ENCODE assay signal across 9 cellular contexts in genomic region chr6:28161410-28162079, GRCh38. TPM values are rescaled to one million over a fixed set of nuclear protein-coding genes. Genes with fewer than 3 reads are reported as not detected.
DNase-seq lines count a peak whose midpoint lies in the region; FAIRE-seq and TF ChIP-seq lines count a peak whose summit lies in the region.
"Had no signal": no experiment of that assay in that cellular context is flagged by ENCODE, and none has a peak within 500 bp of the region (broad histone marks: within the 10 kb centered on the region; RNA-seq: fewer than 3 reads in every experiment).

No MANE protein-coding gene starts in this region.

- H3K36me3 ChIP-seq in HEK293 (ENCODE audit: control insufficient read depth in 2 of 2, insufficient read depth in 1 of 2, low read length in 2 of 2) (peaks cover 0 to 22% of the 10 kb centered on the region in 2 experiments; a peak in 2 of 3 replicates), kidney (ENCODE audit: control insufficient read depth in 1 of 2, insufficient read depth in 2 of 2, low read length in 2 of 2) (peaks cover 0 to 4% of the 10 kb centered on the region in 2 donors)

- peak overlapping the region; percentile 50 for H3K4me3 ChIP-seq in HEK293 (ENCODE audit: low read depth, low read length)
- peak overlapping the region; percentile 78 to 83 for H3K4me3 ChIP-seq in kidney (ENCODE audit: low read length in 2 of 2)

- no peak; the same call in 1 of the 2 replicates for TF ChIP-seq CTCF in HEK293 (tag by site-specific recombination; IDR thresholded peaks at IDR 0.05)
- TF ChIP-seq CTCF in kidney (IDR thresholded peaks at IDR 0.05; ENCODE audit: borderline replicate concordance, extremely low read depth, insufficient read depth), result no peak

- H3K27ac ChIP-seq in HEK293 (ENCODE audit: extremely low read depth, low read depth, low read length) (peak overlapping the region; percentile 63), caudate nucleus (ENCODE audit: low read depth, low read length) (no peak overlapping the region), kidney (ENCODE audit: low read depth in 2 of 2, low read length in 2 of 2) (no peak overlapping the region)
- H3K27ac ChIP-seq: epithelial cell of prostate had no signal

- H3K4me1 ChIP-seq in HEK293 (ENCODE audit: control insufficient read depth, insufficient read depth, low read length) (peaks cover 3% of the 10 kb centered on the region; the same call in 1 of the 2 replicates), kidney (ENCODE audit: control insufficient read depth in 1 of 2, insufficient read depth in 1 of 2, low read depth in 1 of 2, low read length in 2 of 2) (peaks cover 0 to 3% of the 10 kb centered on the region in 2 donors)

- H3K9ac ChIP-seq in kidney (ENCODE audit: low read length in 2 of 2), result no peak overlapping the region

- H3K9me3 ChIP-seq in HEK293 (ENCODE audit: control insufficient read depth, insufficient read depth, low read depth, low read length) (no peaks in the 10 kb centered on the region), kidney (ENCODE audit: control insufficient read depth in 1 of 2, low read length in 2 of 2) (peaks cover 0 to 6% of the 10 kb centered on the region in 2 donors)

- DNase-seq in G401 (ENCODE audit: low spot score), result peak; percentile 79
- DNase-seq in NCI-H146 (lab: John Stamatoyannopoulos, UW), result peak; percentile 92
- peak; percentile 44 to 77 (median 62) for DNase-seq in activated CD4-positive, CD25-positive, alpha-beta regulatory T cell (lab: John Stamatoyannopoulos, UW)
- DNase-seq in caudate nucleus (lab: John Stamatoyannopoulos, UW), result peak in 55 of 61 donors; percentile 1 to 80 (median 40)
- DNase-seq in kidney, result peak; percentile 89
- DNase-seq in stimulated activated CD4-positive, alpha-beta T cell treated with anti-CD3 and anti-CD28 coated beads, Interleukin-15, amount 100 ng/mL, for 48 hours (ENCODE audit: low read depth in 2 of 2), result peak; percentile 74 to 83
- DNase-seq in DMS53 treated with DMSO at 0.1 percent for 48 hours (lab: John Stamatoyannopoulos, UW; ENCODE audit: unreplicated experiment), result no peak

- intact Hi-C loops in kidney (cut with DNase I), result no loop called here

- in situ Hi-C loops in G401 (cut with HindIII; ENCODE audit: low sequenced_read_pairs), result no loop called here

- no peak for FAIRE-seq in kidney (lab: Jason Lieb, UNC)

- CTCF ChIA-PET in HEK293 (lab: Yijun Ruan, JAX), result interaction anchor here (1.0 kb wide), 1 partner anchor 19 kb away, joined by 3 read pairs; no protein-coding TSS in a partner anchor

- POLR2A ChIA-PET in HEK293 (lab: Yijun Ruan, JAX), result interaction anchor here (0.5 to 3.3 kb wide), 19 partner anchors 8 to 194 kb away, joined by 3 to 29 read pairs (median 4); partner anchors contain the start of genes ZKSCAN8, ZSCAN16 and ZSCAN26

TF ChIP-seq in HEK293, 187 proteins besides CTCF, POLR2A, EP300 and RAD21 (continues in another document):
- TF ChIP-seq ZBTB11 (tag by site-specific recombination; conservative IDR thresholded peaks at IDR 0.05; ENCODE audit: low read depth) (peak; percentile 80), ZNF335 (tag by site-specific recombination; conservative IDR thresholded peaks at IDR 0.05) (peak; percentile 67), ZBTB8A (tag by site-specific recombination; IDR thresholded peaks at IDR 0.05) (0 out of 2 replicates have a peak, but pooled peaks have one; percentile 14), ZNF513 (tag by site-specific recombination; IDR thresholded peaks at IDR 0.05) (no peak), YY2 (tag by site-specific recombination; IDR thresholded peaks at IDR 0.05) (no peak), ZNF645 (tag by site-specific recombination; IDR thresholded peaks at IDR 0.05) (no peak), WT1 (tag by site-specific recombination; IDR thresholded peaks at IDR 0.05) (no peak), RBAK (tag by site-specific recombination; IDR thresholded peaks at IDR 0.05) (no peak), ZBTB48 (tag by site-specific recombination; IDR thresholded peaks at IDR 0.05) (peak; percentile 53; the same call in 1 of the 2 replicates), ZNF544 (tag by site-specific recombination; IDR thresholded peaks at IDR 0.05) (no peak)
- TF ChIP-seq, protein P1, sequence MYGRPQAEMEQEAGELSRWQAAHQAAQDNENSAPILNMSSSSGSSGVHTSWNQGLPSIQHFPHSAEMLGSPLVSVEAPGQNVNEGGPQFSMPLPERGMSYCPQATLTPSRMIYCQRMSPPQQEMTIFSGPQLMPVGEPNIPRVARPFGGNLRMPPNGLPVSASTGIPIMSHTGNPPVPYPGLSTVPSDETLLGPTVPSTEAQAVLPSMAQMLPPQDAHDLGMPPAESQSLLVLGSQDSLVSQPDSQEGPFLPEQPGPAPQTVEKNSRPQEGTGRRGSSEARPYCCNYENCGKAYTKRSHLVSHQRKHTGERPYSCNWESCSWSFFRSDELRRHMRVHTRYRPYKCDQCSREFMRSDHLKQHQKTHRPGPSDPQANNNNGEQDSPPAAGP (tag by site-specific recombination; IDR thresholded peaks at IDR 0.05), result no peak
- TF ChIP-seq, protein P2, sequence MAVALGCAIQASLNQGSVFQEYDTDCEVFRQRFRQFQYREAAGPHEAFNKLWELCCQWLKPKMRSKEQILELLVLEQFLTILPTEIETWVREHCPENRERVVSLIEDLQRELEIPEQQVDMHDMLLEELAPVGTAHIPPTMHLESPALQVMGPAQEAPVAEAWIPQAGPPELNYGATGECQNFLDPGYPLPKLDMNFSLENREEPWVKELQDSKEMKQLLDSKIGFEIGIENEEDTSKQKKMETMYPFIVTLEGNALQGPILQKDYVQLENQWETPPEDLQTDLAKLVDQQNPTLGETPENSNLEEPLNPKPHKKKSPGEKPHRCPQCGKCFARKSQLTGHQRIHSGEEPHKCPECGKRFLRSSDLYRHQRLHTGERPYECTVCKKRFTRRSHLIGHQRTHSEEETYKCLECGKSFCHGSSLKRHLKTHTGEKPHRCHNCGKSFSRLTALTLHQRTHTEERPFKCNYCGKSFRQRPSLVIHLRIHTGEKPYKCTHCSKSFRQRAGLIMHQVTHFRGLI (tag by site-specific recombination; IDR thresholded peaks at IDR 0.05), result no peak

RNA-seq across cellular contexts. Expression of gene ZKSCAN8, which starts 19.9 kb away (rescaled TPM):
- total RNA-seq in G401 (2014; rRNA removed; shearing (Covaris generic)), result 9.0 and 11.3 TPM in 2 replicates
- 26.4 TPM for total RNA-seq in kidney
- 3.5 TPM for polyA plus RNA-seq in kidney (ENCODE audit: insufficient read depth, low read depth, low replicate concordance)

RNA-seq across cellular contexts. Expression of gene ZSCAN16, which starts 37.1 kb away (rescaled TPM):
- total RNA-seq in G401 (2014; rRNA removed; shearing (Covaris generic)), result not detected in 2 replicates
- total RNA-seq in kidney, result 6.1 TPM
- polyA plus RNA-seq in kidney (ENCODE audit: insufficient read depth, low read depth, low replicate concordance), result 6.8 TPM
